ENCODE assay signal across 1 cellular context in genomic region chr6:170033666-170034065, GRCh38.
TF ChIP-seq lines count a peak whose summit lies in the region.

No MANE protein-coding gene starts in this region.

TF ChIP-seq in WTC11, 78 proteins besides CTCF, POLR2A, EP300 and RAD21 (continued from another document):
- TF ChIP-seq TEAD1 (CRISPR knock-in tag; IDR thresholded peaks at IDR 0.05) (no peak), CDX4 (CRISPR knock-in tag; IDR thresholded peaks at IDR 0.05; ENCODE audit: borderline replicate concordance) (no peak), ZNF138 (CRISPR knock-in tag; conservative IDR thresholded peaks at IDR 0.05) (no peak), RORB (CRISPR knock-in tag; IDR thresholded peaks at IDR 0.05) (no peak), NR3C1 (CRISPR knock-in tag; conservative IDR thresholded peaks at IDR 0.05; ENCODE audit: low read depth) (no peak), PRRX2 (CRISPR knock-in tag; IDR thresholded peaks at IDR 0.05) (no peak), NFATC4 (CRISPR knock-in tag; IDR thresholded peaks at IDR 0.05) (no peak), ZNF416 (CRISPR knock-in tag; IDR thresholded peaks at IDR 0.05) (no peak), NFE2L1 (CRISPR knock-in tag; IDR thresholded peaks at IDR 0.05) (no peak), ARID4B (CRISPR knock-in tag; IDR thresholded peaks at IDR 0.05; ENCODE audit: borderline replicate concordance) (no peak)
